In genomic region chr22:30626413-30626812, GRCh38 we compare ENCODE assay signal across 27 cellular contexts. TPM values are rescaled to one million over a fixed set of nuclear protein-coding genes. Genes with fewer than 3 reads are reported as not detected.
"Had no signal": no experiment of that assay in that cellular context is flagged by ENCODE, and none has a peak within 500 bp of the region (broad histone marks: within the 10 kb centered on the region; RNA-seq: fewer than 3 reads in every experiment).

No MANE protein-coding gene starts in this region.

- H3K4me3 Mint-ChIP-seq: activated CD8-positive, alpha-beta T cell treated with anti-CD3 and anti-CD28 coated beads, Interleukin-2, amount 10 ng/mL, durations not matched to agents 7 days and 5 days; activated naive CD4-positive, alpha-beta T cell treated with anti-CD3 and anti-CD28 coated beads, Interleukin-2, amount 50 U/mL, for 24 hours; activated T-helper 1 cell treated with anti-CD3 and anti-CD28 coated beads, Interleukin-12 subunit alpha, Interleukin-12 subunit beta, Interleukin-2, Interleukin-4 antibody, amounts not matched to agents 30 ng/mL and 10 ng/mL and 1 ng/mL, durations not matched to agents 14 hours and 24 hours and 36 hours; immature natural killer cell; naive thymus-derived CD8-positive, alpha-beta T cell; neural progenitor cell had no signal

- ATAC-seq: activated CD8-positive, alpha-beta T cell treated with anti-CD3 and anti-CD28 coated beads, Interleukin-2, amount 10 ng/mL, durations not matched to agents 7 days and 5 days; body of pancreas; left lobe of liver; naive thymus-derived CD8-positive, alpha-beta T cell had no signal

- H3K27ac Mint-ChIP-seq: activated CD8-positive, alpha-beta T cell treated with anti-CD3 and anti-CD28 coated beads, Interleukin-2, amount 10 ng/mL, durations not matched to agents 7 days and 5 days; activated T-helper 1 cell treated with anti-CD3 and anti-CD28 coated beads, Interleukin-12 subunit alpha, Interleukin-12 subunit beta, Interleukin-2, Interleukin-4 antibody, amounts not matched to agents 30 ng/mL and 10 ng/mL and 1 ng/mL, durations not matched to agents 14 hours and 24 hours and 36 hours had no signal

- DNase-seq: activated CD4-positive, alpha-beta T cell treated with anti-CD3 and anti-CD28 coated beads for 1 hour; activated CD4-positive, alpha-beta T cell treated with anti-CD3 and anti-CD28 coated beads, Interleukin-2, amount 50 U/mL, for 1 hour; activated CD8-positive, alpha-beta T cell treated with anti-CD3 and anti-CD28 coated beads, Interleukin-2, amount 10 ng/mL, durations not matched to agents 7 days and 5 days; activated gamma-delta T cell treated with Interleukin-2 at 50 U/mL for 16 hours; anterior cingulate cortex; body of pancreas; cortex of kidney; glutamatergic neuron; immature natural killer cell; lower lobe of right lung; naive thymus-derived CD8-positive, alpha-beta T cell; posterior cingulate gyrus; sigmoid colon; stimulated activated CD4-positive, alpha-beta T cell treated with anti-CD3 and anti-CD28 coated beads, Interleukin-15, amount 100 ng/mL, for 24 hours; stimulated activated CD4-positive, alpha-beta T cell treated with anti-CD3 and anti-CD28 coated beads, Interleukin-2, amount 100 ng/mL, for 48 hours; stimulated activated CD8-positive, alpha-beta memory T cell treated with anti-CD3 and anti-CD28 coated beads, Interleukin-4, amount 100 ng/mL, for 48 hours; stimulated activated naive CD4-positive, alpha-beta T cell had no signal

- H3K27ac ChIP-seq: body of pancreas, cardiac muscle cell, hepatocyte, lower lobe of right lung, neural progenitor cell, sigmoid colon, VCaP had no signal

- H3K79me2 ChIP-seq: hepatocyte had no signal

- H3K27me3 ChIP-seq: body of pancreas, cardiac muscle cell, hepatocyte, neural progenitor cell, sigmoid colon had no signal

- FAIRE-seq: frontal cortex had no signal

- H2AFZ ChIP-seq: hepatocyte, neural progenitor cell had no signal

- H3K4me2 ChIP-seq: hepatocyte, neural progenitor cell, smooth muscle cell had no signal

- H3K9me3 ChIP-seq: body of pancreas, lower lobe of right lung, sigmoid colon had no signal

- H3K36me3 ChIP-seq: cardiac muscle cell, neural progenitor cell had no signal

- H3K4me1 ChIP-seq: body of pancreas, lower lobe of right lung, neural progenitor cell, sigmoid colon had no signal

- H3K9me3 Mint-ChIP-seq: activated naive CD4-positive, alpha-beta T cell treated with anti-CD3 and anti-CD28 coated beads, Interleukin-2, amount 50 U/mL, for 24 hours; activated T-helper 1 cell treated with anti-CD3 and anti-CD28 coated beads, Interleukin-12 subunit alpha, Interleukin-12 subunit beta, Interleukin-2, Interleukin-4 antibody, amounts not matched to agents 30 ng/mL and 10 ng/mL and 1 ng/mL, durations not matched to agents 14 hours and 24 hours and 36 hours; immature natural killer cell; naive thymus-derived CD8-positive, alpha-beta T cell had no signal

- H3K4me1 Mint-ChIP-seq: activated naive CD4-positive, alpha-beta T cell treated with anti-CD3 and anti-CD28 coated beads, Interleukin-2, amount 50 U/mL, for 24 hours; immature natural killer cell; naive thymus-derived CD8-positive, alpha-beta T cell; neural progenitor cell had no signal

- H3K4me3 ChIP-seq: body of pancreas, cardiac muscle cell, hepatocyte, lower lobe of right lung, neural progenitor cell, sigmoid colon, smooth muscle cell had no signal

- H3K27me3 Mint-ChIP-seq: activated naive CD4-positive, alpha-beta T cell treated with anti-CD3 and anti-CD28 coated beads, Interleukin-2, amount 50 U/mL, for 24 hours had no signal

- H3K36me3 Mint-ChIP-seq: activated naive CD4-positive, alpha-beta T cell treated with anti-CD3 and anti-CD28 coated beads, Interleukin-2, amount 50 U/mL, for 24 hours; immature natural killer cell; naive thymus-derived CD8-positive, alpha-beta T cell had no signal

- H3K9ac ChIP-seq: neural progenitor cell had no signal

RNA-seq across cellular contexts. Expression of gene GAL3ST1, which starts 51.9 kb away (rescaled TPM):
- total RNA-seq: activated CD8-positive, alpha-beta T cell treated with anti-CD3 and anti-CD28 coated beads, Interleukin-2, amount 10 ng/mL, durations not matched to agents 7 days and 5 days; activated T-helper 1 cell treated with anti-CD3 and anti-CD28 coated beads, Interleukin-12 subunit alpha, Interleukin-12 subunit beta, Interleukin-2, Interleukin-4 antibody, amounts not matched to agents 30 ng/mL and 10 ng/mL and 1 ng/mL, durations not matched to agents 14 hours and 24 hours and 36 hours; smooth muscle cell; T-helper 2 cell treated with Interferon-gamma antibody and Interleukin-4, amounts not matched to agents 100 ng/mL and 5 ng/mL, for 36 hours had no signal
- polyA plus RNA-seq: immature natural killer cell had no signal
